In the genomic region with DNA sequence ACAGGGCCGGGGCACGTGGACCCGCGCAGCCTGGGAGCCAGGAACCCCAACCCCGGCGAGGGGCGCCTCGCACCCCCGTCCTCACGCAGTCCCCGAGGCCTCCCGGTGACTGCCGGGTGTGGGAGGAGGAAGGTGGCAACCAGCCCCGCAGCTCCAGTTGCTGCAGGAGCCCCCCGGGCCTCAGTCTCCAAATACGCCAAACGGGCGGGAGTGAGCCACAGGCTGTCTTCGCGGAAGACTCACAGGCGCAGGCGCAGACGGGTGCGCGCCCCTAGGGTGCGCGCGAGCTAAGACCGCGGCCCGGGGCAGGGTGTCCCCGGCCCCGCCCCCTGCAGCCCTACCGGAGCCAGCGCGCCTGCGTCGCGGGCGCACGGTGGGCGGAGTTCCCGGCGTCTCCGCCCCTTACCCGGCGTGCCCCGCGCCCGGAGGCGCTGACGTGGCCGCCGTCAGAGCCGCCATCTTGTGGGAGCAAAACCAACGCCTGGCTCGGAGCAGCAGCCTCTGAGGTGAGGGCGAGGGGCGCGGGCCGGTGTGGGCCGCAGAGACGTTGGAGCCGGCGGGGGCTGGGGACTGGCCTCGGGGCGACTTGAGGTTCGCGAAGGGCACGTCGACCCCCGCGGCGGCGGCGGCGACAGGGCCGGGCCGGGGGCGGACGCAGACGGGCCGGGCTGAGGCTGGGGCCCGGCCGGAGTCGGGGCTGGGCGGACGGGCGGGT, we compare ENCODE assay signal across 1 cellular context.
TF ChIP-seq lines count a peak whose summit lies in the region.

A gene (plus strand): TSS at position 449 of the 715 bp plus-strand sequence. CDS start 14,407 bp downstream, outside the sequence.

TF ChIP-seq in GM23338, 12 proteins besides CTCF, POLR2A, EP300 and RAD21:
- no peak for TF ChIP-seq ZNF331 (CRISPR knock-in tag; IDR thresholded peaks at IDR 0.05; ENCODE audit: low read depth)
- TF ChIP-seq CREB1 (CRISPR knock-in tag; IDR thresholded peaks at IDR 0.05; ENCODE audit: low read depth): peak; percentile 89
- TF ChIP-seq POLR2AphosphoS5 (IDR thresholded peaks at IDR 0.05; ENCODE audit: low read depth): peak; percentile 94
